10 cellular contexts compared by ENCODE assay signal in the genomic region with DNA sequence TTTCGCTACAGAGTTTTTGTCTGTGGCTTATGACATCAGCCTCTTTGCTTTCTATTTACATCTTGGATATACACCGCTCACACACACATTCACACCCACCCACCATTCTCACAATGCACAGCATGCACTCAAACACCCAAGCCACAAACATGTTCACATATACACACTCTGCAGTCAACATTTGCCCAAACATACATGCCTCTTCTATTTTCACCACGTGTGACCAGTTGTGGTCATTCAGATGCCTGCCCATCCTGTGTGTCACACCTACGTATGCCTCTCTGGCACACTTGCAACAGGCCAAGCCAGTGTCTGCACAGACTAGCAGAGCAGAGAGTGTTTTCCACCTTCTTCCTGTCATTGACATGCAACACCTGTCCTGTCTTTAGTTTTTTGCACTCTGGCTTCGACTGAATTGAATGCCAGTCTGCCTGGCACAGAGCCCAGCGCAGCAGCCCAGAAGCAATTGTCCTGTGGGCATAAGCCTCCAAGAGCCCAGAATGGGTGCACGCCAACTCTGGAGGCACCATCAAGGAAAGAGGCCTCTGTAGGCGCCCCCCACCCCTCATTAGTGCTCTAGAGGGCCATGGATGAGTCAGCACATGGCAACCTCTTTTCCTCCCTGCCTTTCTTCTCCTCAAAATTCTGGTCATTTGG. TPM values are rescaled to one million over a fixed set of nuclear protein-coding genes. Genes with fewer than 3 reads are reported as not detected.
DNase-seq lines count a peak whose midpoint lies in the region; ATAC-seq lines count a peak whose summit lies in the region.
"Had no signal": no experiment of that assay in that cellular context is flagged by ENCODE, and none has a peak within 500 bp of the region (broad histone marks: within the 10 kb centered on the region; RNA-seq: fewer than 3 reads in every experiment).

No MANE protein-coding gene starts in this region.

- no peaks in the 10 kb centered on the region for H3K36me3 ChIP-seq in MG63
- H3K36me3 ChIP-seq in SJCRH30: no peaks in the 10 kb centered on the region
- H3K36me3 ChIP-seq: prostate gland, tibial nerve had no signal

- H3K4me3 ChIP-seq in MG63: no peak overlapping the region
- no peak overlapping the region for H3K4me3 ChIP-seq in SJCRH30
- H3K4me3 ChIP-seq: prostate gland, tibial nerve had no signal

- H3K27ac ChIP-seq in SJCRH30: no peak overlapping the region
- H3K27ac ChIP-seq: prostate gland, tibial nerve had no signal

- H3K9me3 ChIP-seq in MG63: peaks cover 6% of the 10 kb centered on the region
- 0 out of 2 replicates have a peak, but pooled peaks cover 6% of the 10 kb centered on the region for H3K9me3 ChIP-seq in SJCRH30 (replicated peaks)
- H3K9me3 ChIP-seq: prostate gland had no signal

- H3K4me1 Mint-ChIP-seq in activated T-helper 1 cell treated with anti-CD3 and anti-CD28 coated beads, Interleukin-12 subunit alpha, Interleukin-12 subunit beta, Interleukin-2, Interleukin-4 antibody, amounts not matched to agents 30 ng/mL and 10 ng/mL and 1 ng/mL, durations not matched to agents 14 hours and 24 hours and 36 hours (ENCODE audit: low read depth): peaks cover 10% of the 10 kb centered on the region
- H3K4me1 Mint-ChIP-seq: IgD-negative memory B cell had no signal

- no peaks in the 10 kb centered on the region for H3K9me3 Mint-ChIP-seq in activated T-helper 1 cell treated with anti-CD3 and anti-CD28 coated beads, Interleukin-12 subunit alpha, Interleukin-12 subunit beta, Interleukin-2, Interleukin-4 antibody, amounts not matched to agents 30 ng/mL and 10 ng/mL and 1 ng/mL, durations not matched to agents 14 hours and 24 hours and 36 hours
- H3K9me3 Mint-ChIP-seq: IgD-negative memory B cell had no signal

- peaks cover 4% of the 10 kb centered on the region for H3K27me3 Mint-ChIP-seq in activated T-helper 1 cell treated with anti-CD3 and anti-CD28 coated beads, Interleukin-12 subunit alpha, Interleukin-12 subunit beta, Interleukin-2, Interleukin-4 antibody, amounts not matched to agents 30 ng/mL and 10 ng/mL and 1 ng/mL, durations not matched to agents 14 hours and 24 hours and 36 hours (ENCODE audit: insufficient read depth)

- no peaks in the 10 kb centered on the region for H3K27me3 ChIP-seq in MG63
- H3K27me3 ChIP-seq in SJCRH30: no peaks in the 10 kb centered on the region
- H3K27me3 ChIP-seq: tibial nerve had no signal

- peak overlapping the region; percentile 8 for H3K27ac Mint-ChIP-seq in activated T-helper 1 cell treated with anti-CD3 and anti-CD28 coated beads, Interleukin-12 subunit alpha, Interleukin-12 subunit beta, Interleukin-2, Interleukin-4 antibody, amounts not matched to agents 30 ng/mL and 10 ng/mL and 1 ng/mL, durations not matched to agents 14 hours and 24 hours and 36 hours
- H3K27ac Mint-ChIP-seq: IgD-negative memory B cell had no signal

- no peak for ATAC-seq in HG02588 (IDR thresholded peaks at IDR 0.05; ENCODE audit: unreplicated experiment)

- peaks cover 25% of the 10 kb centered on the region for H3K4me1 ChIP-seq in SJCRH30
- H3K4me1 ChIP-seq: prostate gland, tibial nerve had no signal

- DNase-seq in DMS79 treated with DMSO at 0.1 percent for 48 hours (lab: John Stamatoyannopoulos, UW): peak; percentile 82
- peak; percentile 76 for DNase-seq in MG63
- no peak for DNase-seq in activated T-helper 1 cell treated with anti-CD3 and anti-CD28 coated beads, Interleukin-12 subunit alpha, Interleukin-12 subunit beta, Interleukin-2, Interleukin-4 antibody, amounts not matched to agents 30 ng/mL and 10 ng/mL and 1 ng/mL, durations not matched to agents 14 hours and 24 hours and 36 hours (ENCODE audit: low spot score)
- DNase-seq in myocyte (ENCODE audit: low read depth): peak; percentile 18
- no peak for DNase-seq in HPDE6-E6E7 (ENCODE audit: extremely low spot score)
- no peak for DNase-seq in SJCRH30

- H3K4me3 Mint-ChIP-seq in activated T-helper 1 cell treated with anti-CD3 and anti-CD28 coated beads, Interleukin-12 subunit alpha, Interleukin-12 subunit beta, Interleukin-2, Interleukin-4 antibody, amounts not matched to agents 30 ng/mL and 10 ng/mL and 1 ng/mL, durations not matched to agents 14 hours and 24 hours and 36 hours: no peak overlapping the region
- H3K4me3 Mint-ChIP-seq: IgD-negative memory B cell had no signal

- intact Hi-C loops in activated T-helper 1 cell treated with anti-CD3 and anti-CD28 coated beads, Interleukin-12 subunit alpha, Interleukin-12 subunit beta, Interleukin-2, Interleukin-4 antibody, amounts not matched to agents 30 ng/mL and 10 ng/mL and 1 ng/mL, durations not matched to agents 14 hours and 24 hours and 36 hours (cut with micrococcal nuclease): no loop called here

- no peaks in the 10 kb centered on the region for H3K36me3 Mint-ChIP-seq in activated T-helper 1 cell treated with anti-CD3 and anti-CD28 coated beads, Interleukin-12 subunit alpha, Interleukin-12 subunit beta, Interleukin-2, Interleukin-4 antibody, amounts not matched to agents 30 ng/mL and 10 ng/mL and 1 ng/mL, durations not matched to agents 14 hours and 24 hours and 36 hours (ENCODE audit: low read depth)

RNA-seq across cellular contexts. Expression of a gene that starts 37.7 kb away (rescaled TPM):
- total RNA-seq in MG63 (2014; rRNA removed; shearing (Covaris generic); ENCODE audit: low replicate concordance): 1.6 and 3.4 TPM in 2 replicates
- total RNA-seq in activated T-helper 1 cell treated with anti-CD3 and anti-CD28 coated beads, Interleukin-12 subunit alpha, Interleukin-12 subunit beta, Interleukin-2, Interleukin-4 antibody, amounts not matched to agents 30 ng/mL and 10 ng/mL and 1 ng/mL, durations not matched to agents 14 hours and 24 hours and 36 hours: not detected in 2 replicates
- total RNA-seq in myocyte: 0.13 TPM in 1 of 2 replicates, not detected in the other
- 0.20 TPM for polyA plus RNA-seq in myocyte (2012)
- not detected in 2 replicates for total RNA-seq in SJCRH30 (2014; rRNA removed; shearing (Covaris generic))
- polyA plus RNA-seq: IgD-negative memory B cell had no signal

Comparison
In these comparisons a context has a peak if more than half of its experiments do, and no peak if none do; other contexts are left out.
1. DNase-seq: peak in DMS79 treated with DMSO at 0.1 percent for 48 hours (single experiment), MG63 (single experiment) and myocyte (single experiment); none in activated T-helper 1 cell treated with anti-CD3 and anti-CD28 coated beads, Interleukin-12 subunit alpha, Interleukin-12 subunit beta, Interleukin-2, Interleukin-4 antibody, amounts not matched to agents 30 ng/mL and 10 ng/mL and 1 ng/mL, durations not matched to agents 14 hours and 24 hours and 36 hours (single experiment), HPDE6-E6E7 (single experiment) and SJCRH30 (0 of 2).